In the genomic region with DNA sequence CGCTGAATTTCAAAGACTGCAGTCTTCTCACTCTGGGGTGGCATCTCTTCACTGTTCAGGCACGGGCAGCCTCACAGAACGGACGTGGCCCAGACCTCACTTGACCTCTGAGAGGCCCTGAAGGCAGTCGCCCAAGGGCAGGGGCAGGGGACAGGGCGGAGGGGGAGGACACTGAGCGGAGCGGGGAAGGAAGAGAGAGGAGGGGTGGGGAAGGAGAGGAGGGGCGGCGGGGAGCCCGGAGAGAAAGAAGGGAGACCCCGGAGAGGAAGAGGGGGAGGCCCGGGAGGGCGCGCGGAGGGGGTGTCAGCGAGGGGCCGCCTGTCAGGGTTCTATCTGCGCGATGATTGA, we compare ENCODE assay signal across 1 cellular context.
A peak's percentile ranks its signal among the peaks of the same experiment; 100 is the strongest.
TF ChIP-seq lines count a peak whose summit lies in the region.

No MANE protein-coding gene starts in this region.

TF ChIP-seq in K562, 482 proteins besides CTCF, POLR2A, EP300 and RAD21 (continued from another document):
- TF ChIP-seq NBN (IDR thresholded peaks at IDR 0.05; ENCODE audit: low read depth): 0 out of 2 replicates have a peak, but pooled peaks have one; percentile 31
- TF ChIP-seq, protein P1, sequence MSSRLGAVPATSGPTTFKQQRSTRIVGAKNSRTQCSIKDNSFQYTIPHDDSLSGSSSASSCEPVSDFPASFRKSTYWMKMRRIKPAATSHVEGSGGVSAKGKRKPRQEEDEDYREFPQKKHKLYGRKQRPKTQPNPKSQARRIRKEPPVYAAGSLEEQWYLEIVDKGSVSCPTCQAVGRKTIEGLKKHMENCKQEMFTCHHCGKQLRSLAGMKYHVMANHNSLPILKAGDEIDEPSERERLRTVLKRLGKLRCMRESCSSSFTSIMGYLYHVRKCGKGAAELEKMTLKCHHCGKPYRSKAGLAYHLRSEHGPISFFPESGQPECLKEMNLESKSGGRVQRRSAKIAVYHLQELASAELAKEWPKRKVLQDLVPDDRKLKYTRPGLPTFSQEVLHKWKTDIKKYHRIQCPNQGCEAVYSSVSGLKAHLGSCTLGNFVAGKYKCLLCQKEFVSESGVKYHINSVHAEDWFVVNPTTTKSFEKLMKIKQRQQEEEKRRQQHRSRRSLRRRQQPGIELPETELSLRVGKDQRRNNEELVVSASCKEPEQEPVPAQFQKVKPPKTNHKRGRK (tag; IDR thresholded peaks at IDR 0.05): peak; percentile 67
